7 cellular contexts compared by ENCODE assay signal in genomic region chr17:65055280-65055707, GRCh38. TPM values are rescaled to one million over a fixed set of nuclear protein-coding genes. Genes with fewer than 3 reads are reported as not detected.
A peak's percentile ranks its signal among the peaks of the same experiment; 100 is the strongest.
DNase-seq lines count a peak whose midpoint lies in the region; ATAC-seq lines count a peak whose summit lies in the region.

No MANE protein-coding gene starts in this region.

- no peaks in the 10 kb centered on the region for H3K9me3 ChIP-seq in iPS-18c (ENCODE audit: control insufficient read depth, insufficient read depth, low read length)

- peak overlapping the region; percentile 91 for H3K4me3 ChIP-seq in iPS-18c (ENCODE audit: insufficient read depth, low read depth, low read length)

- H3K4me1 Mint-ChIP-seq in activated T-helper 17 cell treated with anti-CD3 and anti-CD28 coated beads, Interleukin-2, amount 50 U/mL, for 72 hours = peaks cover 26% of the 10 kb centered on the region
- peaks cover 44% of the 10 kb centered on the region for H3K4me1 Mint-ChIP-seq in stimulated activated naive CD8-positive, alpha-beta T cell treated with anti-CD3 and anti-CD28 coated beads, Interleukin-15, amount 100 ng/mL, for 72 hours

- H3K27me3 Mint-ChIP-seq in activated T-helper 17 cell treated with anti-CD3 and anti-CD28 coated beads, Interleukin-2, amount 50 U/mL, for 72 hours = no peaks in the 10 kb centered on the region
- H3K27me3 Mint-ChIP-seq in stimulated activated naive CD8-positive, alpha-beta T cell treated with anti-CD3 and anti-CD28 coated beads, Interleukin-15, amount 100 ng/mL, for 72 hours = peaks cover 8% of the 10 kb centered on the region

- H3K9me3 Mint-ChIP-seq in activated T-helper 17 cell treated with anti-CD3 and anti-CD28 coated beads, Interleukin-2, amount 50 U/mL, for 72 hours = no peaks in the 10 kb centered on the region
- H3K9me3 Mint-ChIP-seq in stimulated activated naive CD8-positive, alpha-beta T cell treated with anti-CD3 and anti-CD28 coated beads, Interleukin-15, amount 100 ng/mL, for 72 hours = no peaks in the 10 kb centered on the region

- peak; percentile 4 for ATAC-seq in HG03066 (IDR thresholded peaks at IDR 0.05; ENCODE audit: low read depth, unreplicated experiment)
- peak; percentile 27 for ATAC-seq in activated T-helper 17 cell treated with anti-CD3 and anti-CD28 coated beads, Interleukin-2, amount 50 U/mL, for 72 hours (replicated peaks)
- ATAC-seq in stimulated activated naive CD8-positive, alpha-beta T cell treated with anti-CD3 and anti-CD28 coated beads, Interleukin-15, amount 100 ng/mL, for 72 hours = peak; percentile 5

- DNase-seq in GM19238 (ENCODE audit: insufficient read length, low spot score) (peak; percentile 13), NCI-H1105 treated with DMSO at 0.1 percent for 48 hours (lab: John Stamatoyannopoulos, UW) (no peak), D341Med (ENCODE audit: low spot score) (no peak)
- DNase-seq in stimulated activated naive CD8-positive, alpha-beta T cell treated with anti-CD3 and anti-CD28 coated beads, Interleukin-15, amount 100 ng/mL, for 72 hours = no peak

- H3K36me3 Mint-ChIP-seq in activated T-helper 17 cell treated with anti-CD3 and anti-CD28 coated beads, Interleukin-2, amount 50 U/mL, for 72 hours (ENCODE audit: low read depth) = peaks cover 61% of the 10 kb centered on the region

- H3K4me3 Mint-ChIP-seq in activated T-helper 17 cell treated with anti-CD3 and anti-CD28 coated beads, Interleukin-2, amount 50 U/mL, for 72 hours = peak overlapping the region; percentile 91
- H3K4me3 Mint-ChIP-seq in stimulated activated naive CD8-positive, alpha-beta T cell treated with anti-CD3 and anti-CD28 coated beads, Interleukin-15, amount 100 ng/mL, for 72 hours = peak overlapping the region; percentile 88 to 95

- H3K27ac Mint-ChIP-seq in activated T-helper 17 cell treated with anti-CD3 and anti-CD28 coated beads, Interleukin-2, amount 50 U/mL, for 72 hours = peak overlapping the region; percentile 85
- H3K27ac Mint-ChIP-seq in stimulated activated naive CD8-positive, alpha-beta T cell treated with anti-CD3 and anti-CD28 coated beads, Interleukin-15, amount 100 ng/mL, for 72 hours = peak overlapping the region; percentile 96

RNA-seq across cellular contexts. Expression of gene GNA13, which starts 1.2 kb away (rescaled TPM):
- total RNA-seq in activated T-helper 17 cell treated with anti-CD3 and anti-CD28 coated beads, Interleukin-2, amount 50 U/mL, for 72 hours = 10 to 100 TPM; 63.9 to 65.1 TPM
